8 cellular contexts compared by ENCODE assay signal in genomic region chr7:132654150-132654549, GRCh38.
DNase-seq lines count a peak whose midpoint lies in the region; ATAC-seq, FAIRE-seq and TF ChIP-seq lines count a peak whose summit lies in the region.

No MANE protein-coding gene starts in this region.

- H3K36me3 Mint-ChIP-seq in activated CD8-positive, alpha-beta T cell treated with anti-CD3 and anti-CD28 coated beads for 36 hours (ENCODE audit: low read depth): no peaks in the 10 kb centered on the region
- no peaks in the 10 kb centered on the region for H3K36me3 Mint-ChIP-seq in naive thymus-derived CD8-positive, alpha-beta T cell

- peaks cover 3% of the 10 kb centered on the region for H3K9me3 Mint-ChIP-seq in activated CD8-positive, alpha-beta T cell treated with anti-CD3 and anti-CD28 coated beads for 36 hours
- H3K9me3 Mint-ChIP-seq in naive thymus-derived CD8-positive, alpha-beta T cell: no peaks in the 10 kb centered on the region

- CTCF ChIA-PET in activated CD8-positive, alpha-beta T cell treated with anti-CD3 and anti-CD28 coated beads for 36 hours (lab: Charles Lee): interaction anchor here (1.0 to 2.3 kb wide), 6 partner anchors 8 to 105 kb away, joined by 3 to 16 read pairs (median 4); no protein-coding TSS in a partner anchor

- H3K4me3 Mint-ChIP-seq in activated CD8-positive, alpha-beta T cell treated with anti-CD3 and anti-CD28 coated beads for 36 hours: no peak overlapping the region
- H3K4me3 Mint-ChIP-seq in naive thymus-derived CD8-positive, alpha-beta T cell: peak overlapping the region in 9 of 10 donors; percentile 23 to 82 (median 62)

- DNase-seq in COLO829 (ENCODE audit: low spot score) (peak; percentile 52), GM19239 (ENCODE audit: insufficient read length, low spot score) (peak; percentile 44), NCI-H2171 treated with DMSO at 0.1 percent for 48 hours (lab: John Stamatoyannopoulos, UW) (no peak), cortex of kidney (lab: John Stamatoyannopoulos, UW) (no peak)
- DNase-seq in activated CD8-positive, alpha-beta T cell treated with anti-CD3 and anti-CD28 coated beads for 36 hours: peak; percentile 33
- DNase-seq in naive thymus-derived CD8-positive, alpha-beta T cell: peak in 2 of 10 donors; percentile 23 to 34
- no peak for DNase-seq in activated CD4-positive, alpha-beta T cell treated with anti-CD3 and anti-CD28 coated beads, Interleukin-2, amount 50 U/mL, for 4 hours

- peak; percentile 80 for FAIRE-seq in GM19239 (lab: Jason Lieb, UNC)

- no peak overlapping the region for H3K27ac Mint-ChIP-seq in activated CD8-positive, alpha-beta T cell treated with anti-CD3 and anti-CD28 coated beads for 36 hours
- H3K27ac Mint-ChIP-seq in naive thymus-derived CD8-positive, alpha-beta T cell: peak overlapping the region in 6 of 10 donors; percentile 13 to 74 (median 42)

- no peaks in the 10 kb centered on the region for H3K27me3 Mint-ChIP-seq in activated CD8-positive, alpha-beta T cell treated with anti-CD3 and anti-CD28 coated beads for 36 hours
- no peaks in the 10 kb centered on the region for H3K27me3 Mint-ChIP-seq in naive thymus-derived CD8-positive, alpha-beta T cell

- peak; percentile 35 for TF ChIP-seq CTCF in activated CD8-positive, alpha-beta T cell treated with anti-CD3 and anti-CD28 coated beads for 36 hours (IDR thresholded peaks at IDR 0.05)

- peaks cover 35% of the 10 kb centered on the region for H3K4me1 Mint-ChIP-seq in activated CD8-positive, alpha-beta T cell treated with anti-CD3 and anti-CD28 coated beads for 36 hours (ENCODE audit: low read depth)
- peaks cover 20 to 51% (median 42%) of the 10 kb centered on the region in 4 donors for H3K4me1 Mint-ChIP-seq in naive thymus-derived CD8-positive, alpha-beta T cell

- POLR2A ChIA-PET in activated CD8-positive, alpha-beta T cell treated with anti-CD3 and anti-CD28 coated beads for 36 hours (lab: Charles Lee): no interaction called here
- POLR2A ChIA-PET in naive thymus-derived CD8-positive, alpha-beta T cell (lab: Charles Lee): no interaction called here

- peak; percentile 78 for ATAC-seq in HG03342 (IDR thresholded peaks at IDR 0.05; ENCODE audit: unreplicated experiment)
- ATAC-seq in activated CD8-positive, alpha-beta T cell treated with anti-CD3 and anti-CD28 coated beads for 36 hours: peak; percentile 35
- peak in 1 of 2 donors; percentile 36 for ATAC-seq in naive thymus-derived CD8-positive, alpha-beta T cell

- intact Hi-C loops in activated CD8-positive, alpha-beta T cell treated with anti-CD3 and anti-CD28 coated beads for 36 hours (cut with micrococcal nuclease): no loop called here

Comparison
In these comparisons a context has a peak if more than half of its experiments do, and no peak if none do; other contexts are left out.
1. DNase-seq: peak in COLO829 (single experiment), GM19239 (single experiment) and activated CD8-positive, alpha-beta T cell treated with anti-CD3 and anti-CD28 coated beads for 36 hours (single experiment); none in NCI-H2171 treated with DMSO at 0.1 percent for 48 hours (single experiment), cortex of kidney (single experiment) and activated CD4-positive, alpha-beta T cell treated with anti-CD3 and anti-CD28 coated beads, Interleukin-2, amount 50 U/mL, for 4 hours (0 of 2).